Comparison of ENCODE assay signal across 8 cellular contexts in the genomic region with DNA sequence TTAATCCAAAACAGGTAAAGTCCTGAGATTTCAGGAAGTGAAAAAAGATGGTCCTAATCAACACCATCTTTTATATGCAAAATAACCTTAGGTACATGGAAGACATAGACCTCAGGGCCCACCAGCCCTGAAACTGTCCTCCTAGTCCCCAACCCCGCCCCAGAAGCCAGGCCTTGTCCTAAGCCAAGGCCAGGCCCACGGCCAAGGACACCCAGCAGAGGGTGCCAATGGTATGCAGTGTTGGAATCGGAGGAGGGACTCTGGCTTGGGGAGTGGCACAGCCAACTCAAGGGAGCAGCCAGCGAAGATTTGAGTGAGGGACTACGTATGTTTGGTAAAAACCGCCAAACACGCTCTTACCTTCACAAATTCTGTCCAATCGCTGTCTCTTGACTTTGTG.
A peak's percentile ranks its signal among the peaks of the same experiment; 100 is the strongest.
DNase-seq lines count a peak whose midpoint lies in the region; ATAC-seq, FAIRE-seq and TF ChIP-seq lines count a peak whose summit lies in the region.

No MANE protein-coding gene starts in this region.

- no peaks in the 10 kb centered on the region for H3K36me3 ChIP-seq in prostate gland

- TF ChIP-seq CTCF in GM12873 (IDR thresholded peaks at IDR 0.05; ENCODE audit: insufficient read depth, low read depth, low read length, missing control alignments) (peak; percentile 41), prostate gland (IDR thresholded peaks at IDR 0.05) (peak in 2 of 4 experiments; percentile 37 to 39)

- TF ChIP-seq POLR2A in prostate gland (IDR thresholded peaks at IDR 0.05) = no peak

- H3K4me1 ChIP-seq in prostate gland (replicated peaks) = peaks cover 18% of the 10 kb centered on the region

- H3K27me3 ChIP-seq in prostate gland (replicated peaks; ENCODE audit: insufficient read depth) = no peaks in the 10 kb centered on the region

- WGBS in prostate gland = 45% methylated on average over 8 of the region's 8 CpGs

- FAIRE-seq in RCC 7860 (lab: Jason Lieb, UNC) (no peak), HTR-8/SVneo (lab: Jason Lieb, UNC) (no peak)

- H3K4me3 ChIP-seq in prostate gland = no peak overlapping the region

- DNase-seq in RCC 7860 (ENCODE audit: low spot score) = peak; percentile 7
- DNase-seq in head of caudate nucleus = peak in 34 of 42 donors; percentile 35 to 87 (median 62)
- DNase-seq in prostate gland (ENCODE audit: low spot score) = peak; percentile 46
- DNase-seq in HTR-8/SVneo (ENCODE audit: insufficient read length, low spot score) = no peak
- no peak for DNase-seq in NCI-H524 treated with DMSO at 0.1 percent for 48 hours (lab: John Stamatoyannopoulos, UW)
- DNase-seq in NCI-H187 (lab: John Stamatoyannopoulos, UW) = no peak

- no peak for ATAC-seq in GM18858 (IDR thresholded peaks at IDR 0.05; ENCODE audit: unreplicated experiment)

- peak overlapping the region in 1 of 2 donors; percentile 12 for H3K27ac ChIP-seq in prostate gland

- intact Hi-C loops in head of caudate nucleus (cut with DNase I) (no loop called here), prostate gland (cut with DNase I) (no loop called here)

- no peaks in the 10 kb centered on the region for H3K9me3 ChIP-seq in prostate gland

Comparison
In these comparisons a context has a peak if more than half of its experiments do, and no peak if none do; other contexts are left out.
1. DNase-seq: peak in RCC 7860 (single experiment), head of caudate nucleus (34 of 42) and prostate gland (single experiment); none in HTR-8/SVneo (single experiment), NCI-H524 treated with DMSO at 0.1 percent for 48 hours (single experiment) and NCI-H187 (0 of 2).